8 cellular contexts compared by ENCODE assay signal in the genomic region with DNA sequence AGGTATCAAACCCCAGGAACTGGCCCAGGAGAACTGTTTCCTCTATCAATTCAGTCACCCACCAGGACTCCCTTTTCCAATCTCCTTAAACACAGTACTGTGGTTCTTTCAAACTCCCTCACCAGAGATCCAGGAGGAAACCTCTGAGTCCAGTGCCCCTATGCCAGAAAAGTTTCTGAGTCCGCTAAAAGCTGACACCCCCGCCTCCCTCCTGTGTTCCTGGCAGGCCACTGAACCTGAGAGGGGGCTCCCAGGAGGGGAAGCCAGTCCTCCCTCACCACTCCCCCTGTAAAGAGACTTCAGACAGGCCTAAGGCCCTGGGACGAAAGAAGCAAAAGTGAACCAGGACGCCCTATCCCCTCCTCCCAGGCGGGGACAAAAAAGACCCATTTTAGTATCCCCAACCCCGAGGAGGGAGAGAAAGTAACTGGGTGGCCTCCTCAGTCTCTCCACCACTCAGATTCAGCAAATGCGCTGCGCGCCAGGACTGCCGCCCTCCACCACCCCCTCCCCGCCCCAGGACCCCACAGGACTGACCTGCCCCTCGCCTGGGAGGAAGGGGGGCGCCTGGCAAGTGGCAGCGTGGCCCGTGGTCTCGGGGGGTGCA. TPM values are rescaled to one million over a fixed set of nuclear protein-coding genes. Genes with fewer than 3 reads are reported as not detected.
DNase-seq lines count a peak whose midpoint lies in the region; ATAC-seq, FAIRE-seq and TF ChIP-seq lines count a peak whose summit lies in the region.

No MANE protein-coding gene starts in this region.

- no peak overlapping the region for H4K91ac ChIP-seq in H1 (replicated peaks; ENCODE audit: insufficient read length, low read length)

- POLR2A ChIA-PET in Caco-2 (lab: Charles Lee) (interaction anchor here (0.6 kb wide), 1 partner anchor 63 kb away, joined by 3 read pairs; no protein-coding TSS in a partner anchor), HCT116 (lab: Charles Lee) (interaction anchor here (1.0 kb wide), 1 partner anchor 14 kb away, joined by 5 read pairs; no protein-coding TSS in a partner anchor), H1 (lab: Charles Lee; ENCODE audit: partially characterized antibody) (interaction anchor here (0.6 to 1.6 kb wide), 9 partner anchors 10 to 68 kb away, joined by 3 to 5 read pairs (median 3); no protein-coding TSS in a partner anchor)

- H3K18ac ChIP-seq in H1 (ENCODE audit: extremely low read depth, low read length): 0 out of 2 replicates have a peak overlapping the region, but pooled peaks have one; percentile 63

- H4K20me1 ChIP-seq in HCT116 (ENCODE audit: insufficient read depth) (no peaks in the 10 kb centered on the region), SU-DHL-6 (ENCODE audit: low read depth, low read length) (no peaks in the 10 kb centered on the region), H1 (replicated peaks in 1 of 2; ENCODE audit: control insufficient read depth in 1 of 2, insufficient read depth in 2 of 2, low read length in 2 of 2) (peaks cover 0 to 9% of the 10 kb centered on the region in 2 experiments)

- peak overlapping the region; percentile 95 for H3K4me3 Mint-ChIP-seq in Caco-2 (ENCODE audit: unreplicated experiment)

- H3K9me2 ChIP-seq in HCT116 (ENCODE audit: insufficient read depth) (no peaks in the 10 kb centered on the region; the same call in 1 of the 2 replicates), SU-DHL-6 (replicated peaks; ENCODE audit: insufficient read depth, low read length) (no peaks in the 10 kb centered on the region)

- H3K36me3 ChIP-seq in Caco-2 (ENCODE audit: control insufficient read depth, insufficient read depth, low read length) (no peaks in the 10 kb centered on the region), HCT116 (ENCODE audit: control insufficient read depth in 1 of 2, insufficient read depth in 2 of 2, low read length in 2 of 2) (peaks cover 6 to 16% of the 10 kb centered on the region in 2 experiments; a peak in 2 of 4 replicates), SU-DHL-6 (ENCODE audit: low read length) (no peaks in the 10 kb centered on the region), H1 (ENCODE audit: control insufficient read depth in 2 of 4, insufficient read depth in 4 of 4, low read length in 3 of 4) (peaks cover 7 to 11% (median 7%) of the 10 kb centered on the region in 4 experiments; a peak in 5 of 8 replicates), mesodermal cell (ENCODE audit: control insufficient read depth, insufficient read depth, low read length) (peaks cover 27% of the 10 kb centered on the region), thoracic aorta (no peaks in the 10 kb centered on the region)

- TF ChIP-seq RAD21 in HCT116 (IDR thresholded peaks at IDR 0.05; ENCODE audit: low read depth) (no peak), H1 (IDR thresholded peaks at IDR 0.05 in 1 of 2, conservative IDR thresholded peaks at IDR 0.05 in 1 of 2; ENCODE audit: low read depth in 2 of 2, low read length in 2 of 2) (no peak)

- no peak overlapping the region for H3K23ac ChIP-seq in H1 (ENCODE audit: insufficient read length)

- H3K27ac Mint-ChIP-seq in Caco-2 (ENCODE audit: unreplicated experiment): no peak overlapping the region

- H2AFZ ChIP-seq in HCT116 (ENCODE audit: low read depth, low read length, poor library complexity, severe bottlenecking) (no peak overlapping the region), SU-DHL-6 (ENCODE audit: low read depth, low read length, severe bottlenecking) (peak overlapping the region; percentile 65), H1 (ENCODE audit: low read length) (no peak overlapping the region)

- H2AK5ac ChIP-seq in H1 (ENCODE audit: low read depth, low read length): no peak overlapping the region

- RAD21 ChIA-PET in HCT116 (lab: Charles Lee; ENCODE audit: low non-redundant PET in 1 of 2, low total read pairs in 2 of 2, uncharacterized antibody in 2 of 2, unreplicated experiment in 2 of 2): interaction anchor here in 1 of 2 experiments (0.7 kb wide), 1 partner anchor 221 kb away, joined by 3 read pairs; no protein-coding TSS in a partner anchor

- H3K9ac ChIP-seq in HCT116 (ENCODE audit: low read length) (peak overlapping the region; percentile 84), SU-DHL-6 (ENCODE audit: low read length) (peak overlapping the region; percentile 90), H1 (replicated peaks in 1 of 4; ENCODE audit: extremely low read depth in 1 of 4, low read depth in 3 of 4, low read length in 3 of 4) (peak overlapping the region in 2 of 4 experiments; percentile 25 to 43; a peak in 3 of 7 replicates)

- H3K14ac ChIP-seq in H1 (ENCODE audit: insufficient read length): no peak overlapping the region

- H2BK20ac ChIP-seq in H1 (ENCODE audit: low read length): no peak overlapping the region

- peaks cover 10% of the 10 kb centered on the region for H3K79me1 ChIP-seq in H1 (ENCODE audit: low read depth, low read length)

- H3K27me3 ChIP-seq in Caco-2 (replicated peaks; ENCODE audit: control insufficient read depth, insufficient read depth, low read length) (no peaks in the 10 kb centered on the region), HCT116 (ENCODE audit: insufficient read depth, low read length) (no peaks in the 10 kb centered on the region), SU-DHL-6 (ENCODE audit: low read length) (no peaks in the 10 kb centered on the region), H1 (replicated peaks in 1 of 4; ENCODE audit: control insufficient read depth in 3 of 4, extremely low read depth in 1 of 4, insufficient read depth in 3 of 4, low read length in 3 of 4) (peaks cover 0 to 3% (median 0%) of the 10 kb centered on the region in 4 experiments; a peak in 2 of 7 replicates), thoracic aorta (replicated peaks; ENCODE audit: insufficient read depth) (no peaks in the 10 kb centered on the region)

- peak overlapping the region; percentile 81; the same call in 1 of the 2 replicates for H2BK5ac ChIP-seq in H1 (ENCODE audit: low read depth, low read length)

- TF ChIP-seq EP300 in H1 (IDR thresholded peaks at IDR 0.05; ENCODE audit: borderline replicate concordance in 1 of 2, low read depth in 2 of 2, low read length in 2 of 2): no peak

- no peak for FAIRE-seq in H1 (lab: Jason Lieb, UNC)

- H3K4me1 ChIP-seq in Caco-2 (peaks cover 5% of the 10 kb centered on the region; the same call in 1 of the 2 replicates), HCT116 (ENCODE audit: control insufficient read depth in 1 of 2, insufficient read depth in 2 of 2, low read length in 2 of 2) (peaks cover 7 to 20% of the 10 kb centered on the region in 2 experiments; a peak in 3 of 4 replicates), H1 (replicated peaks in 1 of 4; ENCODE audit: control insufficient read depth in 3 of 4, insufficient read depth in 4 of 4, low read length in 3 of 4) (peaks cover 2 to 7% (median 6%) of the 10 kb centered on the region in 4 experiments; a peak in 5 of 7 replicates), mesodermal cell (ENCODE audit: control insufficient read depth, insufficient read depth, low read length, poor library complexity, severe bottlenecking) (peaks cover 24% of the 10 kb centered on the region), thoracic aorta (ENCODE audit: control insufficient read depth in 1 of 2, low read depth in 2 of 2) (peaks cover 21 to 56% of the 10 kb centered on the region in 2 donors)

- peak overlapping the region; percentile 81 for H3K4me3 ChIP-seq in Caco-2 (ENCODE audit: low read depth, low read length)
- H3K4me3 ChIP-seq in HCT116 (replicated peaks in 1 of 2; ENCODE audit: low read depth in 1 of 2, low read length in 2 of 2): peak overlapping the region; percentile 64 to 72
- peak overlapping the region; percentile 76 for H3K4me3 ChIP-seq in SU-DHL-6 (ENCODE audit: insufficient read depth, low read length, poor library complexity, severe bottlenecking)
- H3K4me3 ChIP-seq in H1 (ENCODE audit: extremely low read depth in 1 of 4, insufficient read depth in 2 of 4, low read depth in 3 of 4, low read length in 4 of 4): peak overlapping the region; percentile 49 to 94 (median 64)
- peak overlapping the region; percentile 71 for H3K4me3 ChIP-seq in mesodermal cell (ENCODE audit: extremely low read depth, insufficient read depth, low read length, poor library complexity, severe bottlenecking)
- peak overlapping the region; percentile 90 for H3K4me3 ChIP-seq in thoracic aorta

- DNase-seq in Caco-2 (peak in 1 of 2 experiments; percentile 12), HCT116 (ENCODE audit: low read depth, low spot score) (no peak), H1 (ENCODE audit: low read depth in 1 of 2, low spot score in 2 of 2) (peak in 1 of 2 experiments; percentile 73), thoracic aorta (ENCODE audit: low spot score) (no peak), GF-D8 (lab: John Stamatoyannopoulos, UW) (no peak), NCI-H345 treated with DMSO at 0.1 percent for 48 hours (lab: John Stamatoyannopoulos, UW; ENCODE audit: unreplicated experiment) (no peak)

- H3F3A ChIP-seq in SU-DHL-6 (ENCODE audit: insufficient read depth): no peaks in the 10 kb centered on the region

- no peak overlapping the region for H4K5ac ChIP-seq in H1 (ENCODE audit: insufficient read length, low read depth, low read length)

- no peak overlapping the region for H2BK12ac ChIP-seq in H1 (ENCODE audit: low read depth, low read length)

- H3K9me3 Mint-ChIP-seq in Caco-2 (ENCODE audit: unreplicated experiment): no peaks in the 10 kb centered on the region

- BruUV-seq in Caco-2 (replicated peaks; lab: Mats Ljungman, UMichigan) (no TSS peak), HCT116 (replicated peaks; lab: Mats Ljungman, UMichigan) (TSS peak; percentile 49)

- H3K56ac ChIP-seq in H1 (replicated peaks; ENCODE audit: insufficient read length, low read depth, low read length): peak overlapping the region; percentile 55

- 0% methylated on average over 6 of the region's 16 CpGs; no CpG with 5 or more reads in 1 of the 2 experiments for WGBS in H1 (ENCODE audit: extremely low coverage in 1 of 2, insufficient coverage in 1 of 2, insufficient read length in 1 of 2, insufficient replicate concordance in 2 of 2, low coverage in 1 of 2, low lambda C conversion rate in 2 of 2, missing lambda C conversion rate in 1 of 2), 2 experiments
- 0 to 6% methylated on average over 2 to 5 of the region's 16 CpGs for WGBS in mesodermal cell (ENCODE audit: insufficient coverage in 2 of 2), 2 experiments

- H3K36me3 Mint-ChIP-seq in Caco-2 (ENCODE audit: insufficient read depth, unreplicated experiment): peaks cover 9% of the 10 kb centered on the region

- intact Hi-C loops in Caco-2 (cut with micrococcal nuclease; ENCODE audit: unreplicated experiment) (loop anchor here (5.0 kb wide), 1 partner anchor 95 kb away; no protein-coding TSS in a partner anchor), HCT116 (cut with micrococcal nuclease) (loop anchor here (5.0 kb wide), 1 partner anchor 95 kb away; no protein-coding TSS in a partner anchor)

- no peak overlapping the region for H2BK120ac ChIP-seq in H1 (replicated peaks; ENCODE audit: low read depth, low read length)

- no peak overlapping the region for H4K8ac ChIP-seq in H1 (ENCODE audit: extremely low read depth, insufficient read depth, low read length)

- H3K27me3 Mint-ChIP-seq in Caco-2 (ENCODE audit: insufficient read depth, unreplicated experiment): no peaks in the 10 kb centered on the region

- H3K23me2 ChIP-seq in H1 (ENCODE audit: low read depth, low read length): peaks cover 6% of the 10 kb centered on the region; the same call in 1 of the 2 replicates

- H3K9me3 ChIP-seq in Caco-2 (no peaks in the 10 kb centered on the region), HCT116 (ENCODE audit: control insufficient read depth in 1 of 2, insufficient read depth in 1 of 2, low read depth in 1 of 2, low read length in 2 of 2) (no peaks in the 10 kb centered on the region), SU-DHL-6 (ENCODE audit: insufficient read depth, low read length) (no peaks in the 10 kb centered on the region), H1 (ENCODE audit: insufficient read depth in 2 of 2, low read depth in 1 of 2, low read length in 1 of 2) (no peaks in the 10 kb centered on the region), mesodermal cell (ENCODE audit: control insufficient read depth, low read length) (no peaks in the 10 kb centered on the region), thoracic aorta (no peaks in the 10 kb centered on the region)

- CTCF ChIA-PET in Caco-2 (lab: Charles Lee) (interaction anchor here (0.7 to 2.5 kb wide), 2 partner anchors 106 to 165 kb away, joined by 3 to 13 read pairs; no protein-coding TSS in a partner anchor), HCT116 (lab: Charles Lee) (interaction anchor here (1.2 kb wide), 1 partner anchor 155 kb away, joined by 3 read pairs; no protein-coding TSS in a partner anchor), H1 (lab: Charles Lee; ENCODE audit: partially characterized antibody) (interaction anchor here (0.8 to 6.1 kb wide), 6 partner anchors 14 to 114 kb away, joined by 3 to 79 read pairs (median 10); no protein-coding TSS in a partner anchor)

- peak overlapping the region; percentile 58; the same call in 1 of the 2 replicates for H3K27ac ChIP-seq in HCT116 (ENCODE audit: low read depth, low read length)
- H3K27ac ChIP-seq in SU-DHL-6 (ENCODE audit: low read depth, low read length): peak overlapping the region; percentile 49
- peak overlapping the region; percentile 26; the same call in 1 of the 2 replicates for H3K27ac ChIP-seq in H1 (ENCODE audit: low read depth, low read length)
- H3K27ac ChIP-seq in mesodermal cell (ENCODE audit: low read depth, low read length, severe bottlenecking): peak overlapping the region; percentile 57
- H3K27ac ChIP-seq in thoracic aorta: peak overlapping the region; percentile 84 to 93

- peaks cover 27% of the 10 kb centered on the region; the same call in 1 of the 2 replicates for H3K79me2 ChIP-seq in HCT116 (ENCODE audit: insufficient read depth, low read length)
- H3K79me2 ChIP-seq in SU-DHL-6 (ENCODE audit: insufficient read depth, low read length): peaks cover 39% of the 10 kb centered on the region
- H3K79me2 ChIP-seq in H1 (ENCODE audit: control insufficient read depth in 1 of 2, insufficient read depth in 2 of 2, low read length in 2 of 2): peaks cover 0 to 39% of the 10 kb centered on the region in 2 experiments; a peak in 2 of 4 replicates

- peak; percentile 19 for ATAC-seq in HCT116
- ATAC-seq in thoracic aorta (ENCODE audit: insufficient number of reproducible peaks, low FRiP score, low read depth): no peak

- H2BK15ac ChIP-seq in H1 (ENCODE audit: low read length): no peak overlapping the region

- TF ChIP-seq CTCF in Caco-2 (IDR thresholded peaks at IDR 0.05; ENCODE audit: insufficient read depth in 1 of 2, low read depth in 1 of 2, low read length in 1 of 2, severe bottlenecking in 1 of 2, unreplicated experiment in 1 of 2) (no peak), HCT116 (IDR thresholded peaks at IDR 0.05 in 2 of 3, conservative IDR thresholded peaks at IDR 0.05 in 1 of 3; ENCODE audit: borderline replicate concordance in 1 of 3, insufficient read depth in 1 of 3, low read depth in 2 of 3, low read length in 2 of 3) (no peak), SU-DHL-6 (IDR thresholded peaks at IDR 0.05; ENCODE audit: insufficient read depth, low read length, poor library complexity, severe bottlenecking) (no peak), H1 (IDR thresholded peaks at IDR 0.05; ENCODE audit: control extremely low read depth in 1 of 3, insufficient read depth in 1 of 3, low read depth in 1 of 3, low read length in 3 of 3) (no peak), thoracic aorta (IDR thresholded peaks at IDR 0.05) (no peak)

- H3K4me1 Mint-ChIP-seq in Caco-2 (ENCODE audit: low read depth, unreplicated experiment): peaks cover 15% of the 10 kb centered on the region

- no peak overlapping the region for H3K4ac ChIP-seq in H1 (replicated peaks; ENCODE audit: insufficient read length, low read depth, low read length)

- H3K4me2 ChIP-seq in HCT116 (ENCODE audit: low read length) (peak overlapping the region; percentile 90), SU-DHL-6 (ENCODE audit: low read depth, low read length, poor library complexity, severe bottlenecking) (peak overlapping the region; percentile 92), H1 (ENCODE audit: insufficient read depth in 1 of 2, low read depth in 2 of 2, low read length in 2 of 2) (peak overlapping the region; percentile 96 to 97)

- TF ChIP-seq POLR2A in HCT116 (IDR thresholded peaks at IDR 0.05; ENCODE audit: borderline replicate concordance, extremely low read depth, insufficient read depth, insufficient read length): no peak
- no peak for TF ChIP-seq POLR2A in H1 (IDR thresholded peaks at IDR 0.05; ENCODE audit: control extremely low read depth in 1 of 2, low read depth in 2 of 2, low read length in 2 of 2)

RNA-seq across cellular contexts. Expression of a gene that starts 0.6 kb away (rescaled TPM):
- total RNA-seq in Caco-2 (2022) (10.8 and 12.5 TPM in 2 replicates), HCT116 (2021; ENCODE audit: unreplicated experiment) (35.9 TPM), thoracic aorta (10 to 100 TPM; 26.7 to 64.1 TPM)
- polyA plus RNA-seq in HCT116 (2012): 25.9 and 28.4 TPM in 2 replicates
- 42.3 and 43.2 TPM in 2 replicates for total RNA-seq in H1 (2021; fragmentation: NEBNext Ultra II Directional; extraction: Animal tissue kit (Norgen Biotek cat#: 25700))
- 34.1 and 41.2 TPM in 2 replicates for polyA plus RNA-seq in H1 (2011; rRNA removed)
- 28.4 TPM for polyA plus RNA-seq in H1 (2011; cell fraction: cytosol; rRNA removed)
- 25.0 TPM for polyA plus RNA-seq in H1 (2011; cell fraction: nucleus; rRNA removed)
- polyA plus RNA-seq in H1 (2012, experiment 1 of 2): 20.7 to 30.6 TPM (median 24.5 TPM) in 4 replicates
- 20.3 TPM for polyA plus RNA-seq in H1 (2012, experiment 2 of 2)
- polyA plus RNA-seq in H1 (2013, experiment 1 of 2): 41.8 TPM
- 43.3 TPM for polyA plus RNA-seq in H1 (2013, experiment 2 of 2)
- 34.8 and 38.2 TPM in 2 replicates for polyA minus RNA-seq in H1 (2011; rRNA and poly(A)+ RNA removed)
- 14.9 TPM for polyA minus RNA-seq in H1 (2011; cell fraction: cytosol; rRNA and poly(A)+ RNA removed)
- 13.4 TPM for polyA minus RNA-seq in H1 (2011; cell fraction: nucleus; rRNA and poly(A)+ RNA removed)
- 20.5 TPM for polyA plus RNA-seq in mesodermal cell (2013, experiment 1 of 2)
- polyA plus RNA-seq in mesodermal cell (2013, experiment 2 of 2): 17.0 TPM

RNA-seq across cellular contexts. Expression of a gene that starts 37.1 kb away (rescaled TPM):
- total RNA-seq in Caco-2 (2022) (11.0 and 11.9 TPM in 2 replicates), HCT116 (2021; ENCODE audit: unreplicated experiment) (17.7 TPM), thoracic aorta (10 to 100 TPM; 23.5 to 47.2 TPM)
- polyA plus RNA-seq in HCT116 (2012): 8.5 and 12.0 TPM in 2 replicates
- 16.4 and 17.3 TPM in 2 replicates for total RNA-seq in H1 (2021; fragmentation: NEBNext Ultra II Directional; extraction: Animal tissue kit (Norgen Biotek cat#: 25700))
- polyA plus RNA-seq in H1 (2011; rRNA removed): 9.7 and 10.1 TPM in 2 replicates
- polyA plus RNA-seq in H1 (2011; cell fraction: cytosol; rRNA removed): 12.1 TPM
- polyA plus RNA-seq in H1 (2011; cell fraction: nucleus; rRNA removed): 8.5 TPM
- polyA plus RNA-seq in H1 (2012, experiment 1 of 2): 10.7 to 13.2 TPM (median 12.2 TPM) in 4 replicates
- polyA plus RNA-seq in H1 (2012, experiment 2 of 2): 2.7 TPM
- 7.9 TPM for polyA plus RNA-seq in H1 (2013, experiment 1 of 2)
- polyA plus RNA-seq in H1 (2013, experiment 2 of 2): 7.3 TPM
- polyA minus RNA-seq in H1 (2011; rRNA and poly(A)+ RNA removed): 10.2 and 17.4 TPM in 2 replicates
- 5.2 TPM for polyA minus RNA-seq in H1 (2011; cell fraction: cytosol; rRNA and poly(A)+ RNA removed)
- polyA minus RNA-seq in H1 (2011; cell fraction: nucleus; rRNA and poly(A)+ RNA removed): 5.8 TPM
- 6.9 TPM for polyA plus RNA-seq in mesodermal cell (2013, experiment 1 of 2)
- polyA plus RNA-seq in mesodermal cell (2013, experiment 2 of 2): 7.6 TPM

RNA-seq across cellular contexts. Expression of a gene that starts 37.6 kb away (rescaled TPM):
- total RNA-seq in Caco-2 (2022): 0.21 TPM in 1 of 2 replicates, not detected in the other
- not detected for total RNA-seq in HCT116 (2021; ENCODE audit: unreplicated experiment)
- 0.04 TPM in 1 of 2 replicates, not detected in the other for polyA plus RNA-seq in HCT116 (2012)
- total RNA-seq in H1 (2021; fragmentation: NEBNext Ultra II Directional; extraction: Animal tissue kit (Norgen Biotek cat#: 25700)): not detected in 2 replicates
- 0.05 TPM in 1 of 2 replicates, not detected in the other for polyA plus RNA-seq in H1 (2011; rRNA removed)
- polyA plus RNA-seq in H1 (2011; cell fraction: cytosol; rRNA removed): not detected
- 0.04 TPM for polyA plus RNA-seq in H1 (2011; cell fraction: nucleus; rRNA removed)
- not detected in 4 replicates for polyA plus RNA-seq in H1 (2012, experiment 1 of 2)
- polyA plus RNA-seq in H1 (2012, experiment 2 of 2): not detected
- polyA plus RNA-seq in H1 (2013, experiment 1 of 2): 0.02 TPM
- not detected for polyA plus RNA-seq in H1 (2013, experiment 2 of 2)
- not detected in 2 replicates for polyA minus RNA-seq in H1 (2011; rRNA and poly(A)+ RNA removed)
- not detected for polyA minus RNA-seq in H1 (2011; cell fraction: cytosol; rRNA and poly(A)+ RNA removed)
- not detected for polyA minus RNA-seq in H1 (2011; cell fraction: nucleus; rRNA and poly(A)+ RNA removed)
- not detected for polyA plus RNA-seq in mesodermal cell (2013, experiment 1 of 2)
- polyA plus RNA-seq in mesodermal cell (2013, experiment 2 of 2): not detected
- under 1 TPM in 1 of 2 donors, not detected in 1; 0.14 TPM for total RNA-seq in thoracic aorta

Comparison
In these comparisons a context has a peak if more than half of its experiments do, and no peak if none do; other contexts are left out.
1. H3K27ac ChIP-seq: peak in every context shown above with its lines; median percentile 88 in thoracic aorta; 58 in HCT116; 57 in mesodermal cell; 49 in SU-DHL-6; 26 in H1.